Comparison of ENCODE assay signal across 21 cellular contexts in genomic region chr10:73868655-73869195, GRCh38. TPM values are rescaled to one million over a fixed set of nuclear protein-coding genes. Genes with fewer than 3 reads are reported as not detected.
DNase-seq lines count a peak whose midpoint lies in the region; ATAC-seq and TF ChIP-seq lines count a peak whose summit lies in the region.
"Had no signal": no experiment of that assay in that cellular context is flagged by ENCODE, and none has a peak within 500 bp of the region (broad histone marks: within the 10 kb centered on the region; RNA-seq: fewer than 3 reads in every experiment).

No MANE protein-coding gene starts in this region.

- intact Hi-C loops in lower lobe of right lung (cut with DNase I), result no loop called here

- peaks cover 71% of the 10 kb centered on the region for H3K4me1 ChIP-seq in lower lobe of right lung

- peaks cover 87% of the 10 kb centered on the region for H3K4me1 Mint-ChIP-seq in activated naive CD4-positive, alpha-beta T cell treated with anti-CD3 and anti-CD28 coated beads, Interleukin-2, amount 10 ng/mL, durations not matched to agents 7 days and 5 days

- no peaks in the 10 kb centered on the region for H3K27me3 Mint-ChIP-seq in activated naive CD4-positive, alpha-beta T cell treated with anti-CD3 and anti-CD28 coated beads, Interleukin-2, amount 10 ng/mL, durations not matched to agents 7 days and 5 days

- H3K36me3 ChIP-seq in lower lobe of right lung, result peaks cover 41% of the 10 kb centered on the region

- no peaks in the 10 kb centered on the region for H3K9me3 ChIP-seq in lower lobe of right lung
- H3K9me3 ChIP-seq: heart left ventricle had no signal

- CTCF ChIA-PET in activated naive CD4-positive, alpha-beta T cell treated with anti-CD3 and anti-CD28 coated beads, Interleukin-2, amount 10 ng/mL, durations not matched to agents 7 days and 5 days (lab: Charles Lee), result interaction anchor here (1.1 to 2.1 kb wide), 2 partner anchors 11 to 17 kb away, joined by 3 to 10 read pairs; no protein-coding TSS in a partner anchor

- no peak overlapping the region for H3K4me3 Mint-ChIP-seq in activated naive CD4-positive, alpha-beta T cell treated with anti-CD3 and anti-CD28 coated beads, Interleukin-2, amount 10 ng/mL, durations not matched to agents 7 days and 5 days
- H3K4me3 Mint-ChIP-seq: H9 had no signal

- no peak overlapping the region for H3K4me3 ChIP-seq in lower lobe of right lung
- H3K4me3 ChIP-seq: heart left ventricle, skin epidermis had no signal

- ATAC-seq in activated naive CD4-positive, alpha-beta T cell treated with anti-CD3 and anti-CD28 coated beads, Interleukin-2, amount 50 U/mL, for 72 hours, result no peak
- no peak for ATAC-seq in lower lobe of right lung
- ATAC-seq in HG03520 (IDR thresholded peaks at IDR 0.05; ENCODE audit: unreplicated experiment), result no peak
- ATAC-seq: SK-N-SH treated with all-trans-retinoic acid at 6 μM for 48 hours had no signal

- no peaks in the 10 kb centered on the region for H3K27me3 ChIP-seq in lower lobe of right lung (ENCODE audit: low read depth)
- H3K27me3 ChIP-seq: heart left ventricle had no signal

- TF ChIP-seq CTCF in lower lobe of right lung (IDR thresholded peaks at IDR 0.05), result no peak

- peaks cover 71% of the 10 kb centered on the region for H3K36me3 Mint-ChIP-seq in activated naive CD4-positive, alpha-beta T cell treated with anti-CD3 and anti-CD28 coated beads, Interleukin-2, amount 10 ng/mL, durations not matched to agents 7 days and 5 days
- peaks cover 23 to 29% of the 10 kb centered on the region in 2 donors for H3K36me3 Mint-ChIP-seq in activated naive CD4-positive, alpha-beta T cell treated with anti-CD3 and anti-CD28 coated beads, Interleukin-2, amount 50 U/mL, for 72 hours

- DNase-seq in activated naive CD4-positive, alpha-beta T cell treated with anti-CD3 and anti-CD28 coated beads, Interleukin-2, amount 10 ng/mL, durations not matched to agents 7 days and 5 days, result no peak
- DNase-seq in activated naive CD4-positive, alpha-beta T cell treated with Interleukin-2 at 50 U/mL for 16 hours, result no peak
- no peak for DNase-seq in activated naive CD4-positive, alpha-beta T cell treated with anti-CD3 and anti-CD28 coated beads, Interleukin-2, amount 50 U/mL, for 72 hours (ENCODE audit: low spot score in 2 of 2)
- no peak for DNase-seq in lower lobe of right lung
- no peak for DNase-seq in NCI-H345 treated with DMSO at 0.1 percent for 48 hours (lab: John Stamatoyannopoulos, UW; ENCODE audit: unreplicated experiment)
- DNase-seq in HuH-7 (ENCODE audit: low spot score), result no peak
- DNase-seq: aorta; Calu3; erythroblast; H9; islet precursor cell; mesendoderm; MV-4-11; NCI-H2081; NCI-H774; stimulated activated naive CD4-positive, alpha-beta T cell treated with Interleukin-2 at 50 U/mL for 16 hours had no signal

- H3K27ac ChIP-seq in lower lobe of right lung (peak overlapping the region; percentile 78), temporal lobe (ENCODE audit: low read depth, low read length) (peak overlapping the region; percentile 79)

- H3K9me3 Mint-ChIP-seq in activated naive CD4-positive, alpha-beta T cell treated with anti-CD3 and anti-CD28 coated beads, Interleukin-2, amount 10 ng/mL, durations not matched to agents 7 days and 5 days, result no peaks in the 10 kb centered on the region
- no peaks in the 10 kb centered on the region for H3K9me3 Mint-ChIP-seq in activated naive CD4-positive, alpha-beta T cell treated with anti-CD3 and anti-CD28 coated beads, Interleukin-2, amount 50 U/mL, for 72 hours
- H3K9me3 Mint-ChIP-seq: H9 had no signal

- peak overlapping the region; percentile 25 for H3K27ac Mint-ChIP-seq in activated naive CD4-positive, alpha-beta T cell treated with anti-CD3 and anti-CD28 coated beads, Interleukin-2, amount 10 ng/mL, durations not matched to agents 7 days and 5 days
- H3K27ac Mint-ChIP-seq in activated naive CD4-positive, alpha-beta T cell treated with anti-CD3 and anti-CD28 coated beads, Interleukin-2, amount 50 U/mL, for 72 hours, result peak overlapping the region; percentile 72 to 85

RNA-seq across cellular contexts. Expression of gene CAMK2G, which starts 5.6 kb away (rescaled TPM):
- total RNA-seq in activated naive CD4-positive, alpha-beta T cell treated with anti-CD3 and anti-CD28 coated beads, Interleukin-2, amount 50 U/mL, for 72 hours, result 10 to 100 TPM; 26.2 to 39.7 TPM
- total RNA-seq in lower lobe of right lung, result 38.4 TPM
- total RNA-seq in temporal lobe, result 53.8 TPM

RNA-seq across cellular contexts. Expression of gene PLAU, which starts 42.2 kb away (rescaled TPM):
- total RNA-seq in activated naive CD4-positive, alpha-beta T cell treated with anti-CD3 and anti-CD28 coated beads, Interleukin-2, amount 50 U/mL, for 72 hours, result under 1 TPM; 0.14 to 0.39 TPM
- total RNA-seq in lower lobe of right lung (29.0 TPM), temporal lobe (0.98 TPM)

RNA-seq across cellular contexts. Expression of gene NDST2, which starts 57.3 kb away (rescaled TPM):
- 10 to 100 TPM; 66.1 to 76.9 TPM for total RNA-seq in activated naive CD4-positive, alpha-beta T cell treated with anti-CD3 and anti-CD28 coated beads, Interleukin-2, amount 50 U/mL, for 72 hours
- 32.3 TPM for total RNA-seq in lower lobe of right lung
- total RNA-seq in temporal lobe, result 14.5 TPM

Comparison
In these comparisons a context has a peak if more than half of its experiments do, and no peak if none do; other contexts are left out.
1. RNA of gene PLAU, which starts 42.2 kb away (total RNA-seq): 29.0 TPM in lower lobe of right lung (single experiment); 0.98 TPM in temporal lobe (single experiment) and 0.14 to 0.39 TPM in activated naive CD4-positive, alpha-beta T cell treated with anti-CD3 and anti-CD28 coated beads, Interleukin-2, amount 50 U/mL, for 72 hours; every median in the first group is over 10 times any median in the second.